7 cellular contexts compared by ENCODE assay signal in genomic region chr3:101687142-101687931, GRCh38. TPM values are rescaled to one million over a fixed set of nuclear protein-coding genes. Genes with fewer than 3 reads are reported as not detected.
DNase-seq lines count a peak whose midpoint lies in the region; ATAC-seq, FAIRE-seq and TF ChIP-seq lines count a peak whose summit lies in the region.

No MANE protein-coding gene starts in this region.

- H2AFZ ChIP-seq in GM12878 (ENCODE audit: control insufficient read depth, low read depth, low read length), result no peak overlapping the region; the same call in 1 of the 2 replicates

- TSS peak; percentile 83 for BruUV-seq in GM12878 (replicated peaks; lab: Mats Ljungman, UMichigan)

- intact Hi-C loops in GM12878 (cut with micrococcal nuclease; ENCODE audit: unreplicated experiment), result no loop called here
- intact Hi-C loops in testis (cut with DNase I; ENCODE audit: low total_unique reads), result loop anchor here (10.0 kb wide), 1 partner anchor 113 kb away; the partner anchor contains the start of gene PCNP

- SMC1A ChIA-PET in GM12878 (lab: Charles Lee; ENCODE audit: uncharacterized antibody, unreplicated experiment), result interaction anchor here (0.7 to 3.4 kb wide), 4 partner anchors 10 to 396 kb away, joined by 3 to 11 read pairs (median 6); partner anchors contain the start of gene ZBTB11

- H3K9ac ChIP-seq in GM12878 (ENCODE audit: control insufficient read depth, insufficient read depth, low read length), result peak overlapping the region; percentile 82

- H3K9me3 ChIP-seq in GM12878 (replicated peaks; ENCODE audit: control insufficient read depth, insufficient read depth, low read length) (no peaks in the 10 kb centered on the region), testis (no peaks in the 10 kb centered on the region)

- in situ Hi-C loops in GM12878 (cut with MboI), result loop anchor here (5.0 kb wide), 1 partner anchor 540 kb away; no protein-coding TSS in a partner anchor

- WGBS in GM12878 (ENCODE audit: insufficient coverage, insufficient replicate concordance, low lambda C conversion rate, missing lambda C conversion rate), result 59% methylated on average over 24 of the region's 25 CpGs
- WGBS in testis, 2 donors, result 27 to 33% methylated on average over 25 of the region's 25 CpGs

- H3K4me1 ChIP-seq in GM12878 (ENCODE audit: control insufficient read depth, insufficient read depth, low read length), result peaks cover 12% of the 10 kb centered on the region
- peaks cover 16% of the 10 kb centered on the region for H3K4me1 ChIP-seq in testis

- peak overlapping the region; percentile 76 for H3K27ac ChIP-seq in GM12878 (ENCODE audit: control insufficient read depth, insufficient read depth)
- H3K27ac ChIP-seq in testis, result peak overlapping the region; percentile 91 to 94

- H3K27me3 ChIP-seq in GM12878 (replicated peaks in 1 of 2; ENCODE audit: control insufficient read depth in 2 of 2, insufficient read depth in 2 of 2, low read length in 1 of 2) (no peaks in the 10 kb centered on the region), testis (no peaks in the 10 kb centered on the region)

- peak overlapping the region; percentile 87 for H3K4me2 ChIP-seq in GM12878 (ENCODE audit: control insufficient read depth, insufficient read depth)

- H3K36me3 ChIP-seq in GM12878 (ENCODE audit: control insufficient read depth in 2 of 2, insufficient read depth in 2 of 2, low read length in 1 of 2) (peaks cover 0 to 11% of the 10 kb centered on the region in 2 experiments; a peak in 1 of 4 replicates), testis (ENCODE audit: low read depth, missing control alignments) (no peaks in the 10 kb centered on the region)

- no peaks in the 10 kb centered on the region; the same call in 1 of the 2 replicates for H4K20me1 ChIP-seq in GM12878 (ENCODE audit: control insufficient read depth, insufficient read depth)

- TF ChIP-seq CTCF in GM12878 (IDR thresholded peaks at IDR 0.05 in 2 of 3, conservative IDR thresholded peaks at IDR 0.05 in 1 of 3; ENCODE audit: control insufficient read depth in 2 of 3, extremely low read depth in 1 of 3, insufficient read depth in 1 of 3, low read depth in 3 of 3, low read length in 3 of 3), result no peak
- TF ChIP-seq CTCF in testis (IDR thresholded peaks at IDR 0.05), result no peak
- TF ChIP-seq CTCF in D721Med (IDR thresholded peaks at IDR 0.05; ENCODE audit: insufficient read depth, missing control alignments), result no peak

- H3K4me3 ChIP-seq in Jurkat, Clone E6-1 (ENCODE audit: low read length), result peak overlapping the region; percentile 98
- H3K4me3 ChIP-seq in GM12878 (peak overlapping the region; percentile 76), testis (peak overlapping the region; percentile 73 to 84)

- CTCF ChIA-PET in GM12878 (lab: Yijun Ruan, JAX), result interaction anchor here (0.5 to 1.8 kb wide), 4 partner anchors 9 to 1371 kb away, joined by 3 to 6 read pairs (median 4); no protein-coding TSS in a partner anchor

- peaks cover 44% of the 10 kb centered on the region for H3K79me2 ChIP-seq in GM12878 (ENCODE audit: control insufficient read depth, insufficient read depth, low read length)

- DNase-seq in Jurkat, Clone E6-1 (ENCODE audit: low read depth, low spot score), result no peak
- DNase-seq in GM12878 (ENCODE audit: low read depth, low spot score) (no peak), left lobe of liver (ENCODE audit: low spot score) (no peak), testis (peak; percentile 28), D721Med (ENCODE audit: insufficient read length, low spot score) (no peak), GOT3 (lab: John Stamatoyannopoulos, UW) (no peak)

- no peak for TF ChIP-seq POLR2A in GM12878 (IDR thresholded peaks at IDR 0.05; ENCODE audit: low read depth, low read length)
- TF ChIP-seq POLR2A in testis (IDR thresholded peaks at IDR 0.05), result no peak

- TF ChIP-seq EP300 in GM12878 (IDR thresholded peaks at IDR 0.05; ENCODE audit: borderline replicate concordance in 1 of 2, control insufficient read depth in 1 of 2, low read depth in 2 of 2, low read length in 2 of 2), result no peak

- no peak for TF ChIP-seq RAD21 in GM12878 (IDR thresholded peaks at IDR 0.05; ENCODE audit: insufficient read depth, low read depth, low read length)

- ATAC-seq in GM12878, result no peak
- peak; percentile 31 for ATAC-seq in left lobe of liver
- ATAC-seq in HG03139 (IDR thresholded peaks at IDR 0.05; ENCODE audit: unreplicated experiment), result no peak

- RAD21 ChIA-PET in GM12878 (lab: Charles Lee; ENCODE audit: unreplicated experiment), result interaction anchor here (1.1 to 1.2 kb wide), 2 partner anchors 10 to 37 kb away, joined by 3 to 8 read pairs; partner anchors contain the start of genes CEP97 and ZBTB11

- POLR2A ChIA-PET in GM12878 (lab: Charles Lee), result interaction anchor here (0.5 to 4.4 kb wide), 5 partner anchors 11 to 1194 kb away, joined by 4 to 46 read pairs (median 4); partner anchors contain the start of genes CEP97 and ZBTB11

- no peak for FAIRE-seq in GM12878 (lab: Jason Lieb, UNC)
- FAIRE-seq in D721Med (lab: Jason Lieb, UNC), result no peak

RNA-seq across cellular contexts. Expression of gene RPL24, which starts 0.8 kb away (rescaled TPM):
- polyA plus RNA-seq in Jurkat, Clone E6-1 (2012; ENCODE audit: insufficient read depth, insufficient read length), result 3,087 TPM
- total RNA-seq in GM12878 (2013; cell fraction: nucleolus; rRNA removed), result 234 and 239 TPM in 2 replicates
- total RNA-seq in GM12878 (2014; rRNA removed) (2,238 and 2,984 TPM in 2 replicates), GM12878 (2014; rRNA removed; fragmentation: Illumina TruSeq; extraction: Trizol) (2,534 and 2,672 TPM in 2 replicates), GM12878 (2021) (1,732 and 1,820 TPM in 2 replicates), left lobe of liver (344 TPM), testis (100 to 1,000 TPM; 443 to 569 TPM)
- polyA plus RNA-seq in GM12878 (2011; ENCODE audit: low read depth), result 1,487 TPM
- polyA plus RNA-seq in GM12878 (2011; rRNA removed) (2,067 and 2,200 TPM in 2 replicates), GM12878 (2014; fragmentation: Illumina TruSeq; extraction: Trizol) (2,624 and 3,096 TPM in 2 replicates), GM12878 (2014; fragmentation: Nextera tagmentation; extraction: Ambion mirVana) (1,000 to 10,000 TPM; 1,682 to 2,114 TPM), GM12878 (2014; rRNA removed) (4,115 and 6,051 TPM in 2 replicates), GM12878 (2016; fragmentation: Nextera tagmentation; extraction: Ambion mirVana) (100 to 1,000 TPM; 898 to 965 TPM), testis (ENCODE audit: insufficient read depth, low read depth, low replicate concordance) (682 TPM)
- polyA plus RNA-seq in GM12878 (2011; cell fraction: cytosol; rRNA removed), result 988 and 1,251 TPM in 2 replicates
- 683 and 939 TPM in 2 replicates for polyA plus RNA-seq in GM12878 (2011; cell fraction: nucleus; rRNA removed)
- polyA plus RNA-seq in GM12878 (2012), result 2,416 and 3,110 TPM in 2 replicates
- polyA minus RNA-seq in GM12878 (2011; rRNA and poly(A)+ RNA removed), result 372 and 616 TPM in 2 replicates
- 198 and 199 TPM in 2 replicates for polyA minus RNA-seq in GM12878 (2011; cell fraction: cytosol; rRNA and poly(A)+ RNA removed)
- 168 and 254 TPM in 2 replicates for polyA minus RNA-seq in GM12878 (2011; cell fraction: nucleus; rRNA and poly(A)+ RNA removed)

RNA-seq across cellular contexts. Expression of gene ZBTB11, which starts 10.4 kb away (rescaled TPM):
- polyA plus RNA-seq in Jurkat, Clone E6-1 (2012; ENCODE audit: insufficient read depth, insufficient read length), result 19.6 TPM
- 64.9 and 66.7 TPM in 2 replicates for total RNA-seq in GM12878 (2013; cell fraction: nucleolus; rRNA removed)
- total RNA-seq in GM12878 (2014; rRNA removed), result 23.8 and 28.4 TPM in 2 replicates
- total RNA-seq in GM12878 (2014; rRNA removed; fragmentation: Illumina TruSeq; extraction: Trizol), result 25.7 and 26.4 TPM in 2 replicates
- 19.2 and 19.7 TPM in 2 replicates for total RNA-seq in GM12878 (2021)
- 5.4 TPM for polyA plus RNA-seq in GM12878 (2011; ENCODE audit: low read depth)
- 21.4 and 31.9 TPM in 2 replicates for polyA plus RNA-seq in GM12878 (2011; rRNA removed)
- polyA plus RNA-seq in GM12878 (2011; cell fraction: cytosol; rRNA removed), result 6.4 and 7.6 TPM in 2 replicates
- polyA plus RNA-seq in GM12878 (2011; cell fraction: nucleus; rRNA removed), result 16.2 and 20.1 TPM in 2 replicates
- 8.6 and 11.0 TPM in 2 replicates for polyA plus RNA-seq in GM12878 (2012)
- 20.5 and 25.5 TPM in 2 replicates for polyA plus RNA-seq in GM12878 (2014; fragmentation: Illumina TruSeq; extraction: Trizol)
- 1 to 10 TPM; 3.5 to 5.0 TPM for polyA plus RNA-seq in GM12878 (2014; fragmentation: Nextera tagmentation; extraction: Ambion mirVana)
- polyA plus RNA-seq in GM12878 (2014; rRNA removed), result 14.3 and 15.0 TPM in 2 replicates
- polyA plus RNA-seq in GM12878 (2016; fragmentation: Nextera tagmentation; extraction: Ambion mirVana), result 10 to 100 TPM; 14.6 to 16.3 TPM
- 22.4 and 28.2 TPM in 2 replicates for polyA minus RNA-seq in GM12878 (2011; rRNA and poly(A)+ RNA removed)
- 15.4 and 15.6 TPM in 2 replicates for polyA minus RNA-seq in GM12878 (2011; cell fraction: cytosol; rRNA and poly(A)+ RNA removed)
- 21.2 and 35.5 TPM in 2 replicates for polyA minus RNA-seq in GM12878 (2011; cell fraction: nucleus; rRNA and poly(A)+ RNA removed)
- total RNA-seq in left lobe of liver, result 6.0 TPM
- 10 to 100 TPM; 32.8 to 37.4 TPM for total RNA-seq in testis
- polyA plus RNA-seq in testis (ENCODE audit: insufficient read depth, low read depth, low replicate concordance), result 14.8 TPM

RNA-seq across cellular contexts. Expression of gene CEP97, which starts 37.1 kb away (rescaled TPM):
- polyA plus RNA-seq in Jurkat, Clone E6-1 (2012; ENCODE audit: insufficient read depth, insufficient read length), result 10.9 TPM
- 25.0 and 28.7 TPM in 2 replicates for total RNA-seq in GM12878 (2013; cell fraction: nucleolus; rRNA removed)
- total RNA-seq in GM12878 (2014; rRNA removed) (9.4 and 10.1 TPM in 2 replicates), GM12878 (2014; rRNA removed; fragmentation: Illumina TruSeq; extraction: Trizol) (13.7 and 14.0 TPM in 2 replicates), GM12878 (2021) (11.5 and 11.7 TPM in 2 replicates), left lobe of liver (2.1 TPM), testis (10 to 100 TPM; 22.1 to 26.5 TPM)
- 2.3 TPM for polyA plus RNA-seq in GM12878 (2011; ENCODE audit: low read depth)
- polyA plus RNA-seq in GM12878 (2011; rRNA removed) (2.7 and 5.8 TPM in 2 replicates), GM12878 (2014; fragmentation: Illumina TruSeq; extraction: Trizol) (6.2 and 6.7 TPM in 2 replicates), GM12878 (2014; fragmentation: Nextera tagmentation; extraction: Ambion mirVana) (1 to 10 TPM; 1.9 to 4.3 TPM), GM12878 (2014; rRNA removed) (2.9 and 3.4 TPM in 2 replicates), GM12878 (2016; fragmentation: Nextera tagmentation; extraction: Ambion mirVana) (1 to 10 TPM; 5.4 to 6.5 TPM), testis (ENCODE audit: insufficient read depth, low read depth, low replicate concordance) (19.3 TPM)
- 1.4 and 2.1 TPM in 2 replicates for polyA plus RNA-seq in GM12878 (2011; cell fraction: cytosol; rRNA removed)
- 2.2 and 5.1 TPM in 2 replicates for polyA plus RNA-seq in GM12878 (2011; cell fraction: nucleus; rRNA removed)
- 2.9 and 3.1 TPM in 2 replicates for polyA plus RNA-seq in GM12878 (2012)
- polyA minus RNA-seq in GM12878 (2011; rRNA and poly(A)+ RNA removed), result 6.4 and 10.5 TPM in 2 replicates
- polyA minus RNA-seq in GM12878 (2011; cell fraction: cytosol; rRNA and poly(A)+ RNA removed), result 3.5 and 3.8 TPM in 2 replicates
- 4.2 and 4.8 TPM in 2 replicates for polyA minus RNA-seq in GM12878 (2011; cell fraction: nucleus; rRNA and poly(A)+ RNA removed)
